Comparison of ENCODE assay signal across 10 cellular contexts in the genomic region with DNA sequence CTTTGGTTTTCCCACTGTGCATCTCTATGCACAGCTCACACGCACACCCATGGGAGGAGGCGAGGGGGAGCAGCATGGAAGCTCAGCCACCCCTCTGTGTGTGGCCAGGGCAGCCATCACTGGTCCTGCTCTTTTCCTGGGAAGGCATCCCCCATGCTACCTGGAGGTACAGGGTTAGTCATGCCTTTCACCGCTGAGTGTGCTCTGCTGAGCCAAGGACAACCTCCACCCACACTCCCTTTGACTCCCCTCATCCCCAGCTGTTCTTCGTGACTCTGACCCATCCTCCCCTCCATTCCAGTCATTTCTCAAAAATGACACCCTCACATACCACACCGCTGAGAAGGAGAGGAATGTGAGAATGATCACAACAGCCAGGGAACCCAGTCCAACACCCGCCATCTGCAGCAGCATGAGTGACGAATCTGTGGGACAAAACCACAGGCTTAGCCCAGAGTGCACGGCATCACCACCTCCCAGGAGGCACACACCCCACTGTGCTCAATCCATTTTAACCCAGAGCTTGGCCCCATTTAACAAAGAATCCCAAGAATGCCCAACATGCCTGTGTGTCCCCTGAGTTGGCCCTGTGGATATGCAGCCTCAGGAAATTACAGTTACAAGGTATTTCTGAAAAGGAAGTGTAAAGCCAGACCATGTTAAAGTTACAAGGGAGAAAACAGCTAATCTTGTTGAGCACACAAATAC.
A peak's percentile ranks its signal among the peaks of the same experiment; 100 is the strongest.
DNase-seq lines count a peak whose midpoint lies in the region; ATAC-seq, FAIRE-seq and TF ChIP-seq lines count a peak whose summit lies in the region.
"Had no signal": no experiment of that assay in that cellular context is flagged by ENCODE, and none has a peak within 500 bp of the region (broad histone marks: within the 10 kb centered on the region; RNA-seq: fewer than 3 reads in every experiment).

No MANE protein-coding gene starts in this region.

- no peak overlapping the region for H3K4me3 ChIP-seq in astrocyte (ENCODE audit: insufficient read depth, low read depth, low read length)
- H3K4me3 ChIP-seq: BLaER1 treated with 17β-estradiol and CSF1 and Interleukin-3, amounts not matched to agents 10 nM and 100 nM had no signal

- no peak overlapping the region for H3K27ac Mint-ChIP-seq in activated CD4-positive, alpha-beta memory T cell treated with anti-CD3 and anti-CD28 coated beads for 36 hours
- H3K27ac Mint-ChIP-seq in activated CD4-positive, alpha-beta memory T cell treated with anti-CD3 and anti-CD28 coated beads, Interleukin-2, amount 10 ng/mL, durations not matched to agents 7 days and 5 days, result no peak overlapping the region
- peak overlapping the region; percentile 95 for H3K27ac Mint-ChIP-seq in astrocyte (ENCODE audit: unreplicated experiment)
- peak overlapping the region; percentile 62 for H3K27ac Mint-ChIP-seq in stimulated activated naive B cell treated with anti-CD40 and anti-IgM and Interleukin-4, amounts not matched to agents 10 μg/mL and 1 μg/mL and 100 μg/mL, for 72 hours

- peak overlapping the region; percentile 6 for H2AFZ ChIP-seq in astrocyte (ENCODE audit: low read depth, low read length)

- no peak overlapping the region for H3K4me3 Mint-ChIP-seq in activated CD4-positive, alpha-beta memory T cell treated with anti-CD3 and anti-CD28 coated beads for 36 hours
- H3K4me3 Mint-ChIP-seq in activated CD4-positive, alpha-beta memory T cell treated with anti-CD3 and anti-CD28 coated beads, Interleukin-2, amount 10 ng/mL, durations not matched to agents 7 days and 5 days, result no peak overlapping the region
- peak overlapping the region; percentile 8 for H3K4me3 Mint-ChIP-seq in astrocyte (ENCODE audit: unreplicated experiment)
- H3K4me3 Mint-ChIP-seq in stimulated activated naive B cell treated with anti-CD40 and anti-IgM and Interleukin-4, amounts not matched to agents 10 μg/mL and 1 μg/mL and 100 μg/mL, for 72 hours, result peak overlapping the region in 1 of 2 donors; percentile 59

- no peaks in the 10 kb centered on the region for H3K36me3 ChIP-seq in astrocyte (ENCODE audit: insufficient read depth, low read length)

- no peaks in the 10 kb centered on the region for H4K20me1 ChIP-seq in astrocyte (ENCODE audit: insufficient read depth, low read length)
- H4K20me1 ChIP-seq: BLaER1 treated with 17β-estradiol and CSF1 and Interleukin-3, amounts not matched to agents 10 nM and 100 nM had no signal

- no peak for ATAC-seq in stimulated activated naive B cell treated with anti-CD40 and anti-IgM and Interleukin-4, amounts not matched to agents 10 μg/mL and 1 μg/mL and 100 μg/mL, for 72 hours (replicated peaks)
- ATAC-seq in HG02798 (IDR thresholded peaks at IDR 0.05; ENCODE audit: poor library complexity, unreplicated experiment), result no peak
- no peak for ATAC-seq in GM21526 (IDR thresholded peaks at IDR 0.05; ENCODE audit: low FRiP score, unreplicated experiment)

- H3K9ac ChIP-seq in astrocyte (ENCODE audit: low read length), result peak overlapping the region; percentile 58
- H3K9ac ChIP-seq: BLaER1 treated with 17β-estradiol and CSF1 and Interleukin-3, amounts not matched to agents 10 nM and 100 nM had no signal

- peak overlapping the region; percentile 42 for H3K4me2 ChIP-seq in astrocyte (ENCODE audit: low read length)

- peak; percentile 24 for DNase-seq in activated CD4-positive, alpha-beta memory T cell treated with anti-CD3 and anti-CD28 coated beads for 36 hours
- no peak for DNase-seq in activated CD4-positive, alpha-beta memory T cell treated with anti-CD3 and anti-CD28 coated beads, Interleukin-2, amount 10 ng/mL, durations not matched to agents 7 days and 5 days
- DNase-seq in astrocyte (ENCODE audit: low read depth) (peak; percentile 100), iPS DF 4.7 (ENCODE audit: extremely low read depth, low spot score) (peak; percentile 51), NCI-H748 treated with DMSO at 0.1 percent for 48 hours (lab: John Stamatoyannopoulos, UW) (no peak)
- DNase-seq in stimulated activated naive B cell treated with anti-CD40 and anti-IgM and Interleukin-4, amounts not matched to agents 10 μg/mL and 1 μg/mL and 100 μg/mL, for 72 hours, result no peak

- peaks cover 1% of the 10 kb centered on the region for H3K27me3 Mint-ChIP-seq in activated CD4-positive, alpha-beta memory T cell treated with anti-CD3 and anti-CD28 coated beads for 36 hours
- H3K27me3 Mint-ChIP-seq in activated CD4-positive, alpha-beta memory T cell treated with anti-CD3 and anti-CD28 coated beads, Interleukin-2, amount 10 ng/mL, durations not matched to agents 7 days and 5 days, result no peaks in the 10 kb centered on the region
- no peaks in the 10 kb centered on the region for H3K27me3 Mint-ChIP-seq in astrocyte (ENCODE audit: low read depth, unreplicated experiment)
- H3K27me3 Mint-ChIP-seq in stimulated activated naive B cell treated with anti-CD40 and anti-IgM and Interleukin-4, amounts not matched to agents 10 μg/mL and 1 μg/mL and 100 μg/mL, for 72 hours, result no peaks in the 10 kb centered on the region

- H3K79me2 ChIP-seq in astrocyte (ENCODE audit: insufficient read depth, low read length), result no peaks in the 10 kb centered on the region

- no peaks in the 10 kb centered on the region for H3K9me3 Mint-ChIP-seq in activated CD4-positive, alpha-beta memory T cell treated with anti-CD3 and anti-CD28 coated beads for 36 hours
- H3K9me3 Mint-ChIP-seq in activated CD4-positive, alpha-beta memory T cell treated with anti-CD3 and anti-CD28 coated beads, Interleukin-2, amount 10 ng/mL, durations not matched to agents 7 days and 5 days, result no peaks in the 10 kb centered on the region
- H3K9me3 Mint-ChIP-seq in astrocyte (ENCODE audit: unreplicated experiment), result no peaks in the 10 kb centered on the region
- H3K9me3 Mint-ChIP-seq in stimulated activated naive B cell treated with anti-CD40 and anti-IgM and Interleukin-4, amounts not matched to agents 10 μg/mL and 1 μg/mL and 100 μg/mL, for 72 hours, result peaks cover 4 to 7% of the 10 kb centered on the region in 2 donors

- peak overlapping the region; percentile 89 for H3K27ac ChIP-seq in astrocyte (ENCODE audit: low read depth, low read length)
- H3K27ac ChIP-seq: BLaER1 treated with 17β-estradiol and CSF1 and Interleukin-3, amounts not matched to agents 10 nM and 100 nM had no signal

- H3K27me3 ChIP-seq in astrocyte (ENCODE audit: insufficient read depth, low read length), result no peaks in the 10 kb centered on the region
- H3K27me3 ChIP-seq: BLaER1 treated with 17β-estradiol and CSF1 and Interleukin-3, amounts not matched to agents 10 nM and 100 nM had no signal

- POLR2A ChIA-PET in activated CD4-positive, alpha-beta memory T cell treated with anti-CD3 and anti-CD28 coated beads for 36 hours (lab: Charles Lee), result no interaction called here
- POLR2A ChIA-PET in activated CD4-positive, alpha-beta memory T cell treated with anti-CD3 and anti-CD28 coated beads, Interleukin-2, amount 10 ng/mL, durations not matched to agents 7 days and 5 days (lab: Charles Lee), result interaction anchor here (1.2 kb wide), 1 partner anchor 145 kb away, joined by 3 read pairs; the partner anchor contains the start of gene UGCG

- peak; percentile 87 for FAIRE-seq in astrocyte (lab: Jason Lieb, UNC)
- FAIRE-seq: islet of Langerhans had no signal

- peaks cover 27% of the 10 kb centered on the region for H3K4me1 Mint-ChIP-seq in activated CD4-positive, alpha-beta memory T cell treated with anti-CD3 and anti-CD28 coated beads for 36 hours (ENCODE audit: low read depth)
- peaks cover 34% of the 10 kb centered on the region for H3K4me1 Mint-ChIP-seq in activated CD4-positive, alpha-beta memory T cell treated with anti-CD3 and anti-CD28 coated beads, Interleukin-2, amount 10 ng/mL, durations not matched to agents 7 days and 5 days
- H3K4me1 Mint-ChIP-seq in astrocyte (ENCODE audit: low read depth, unreplicated experiment), result peaks cover 63% of the 10 kb centered on the region
- peaks cover 33 to 84% of the 10 kb centered on the region in 2 donors for H3K4me1 Mint-ChIP-seq in stimulated activated naive B cell treated with anti-CD40 and anti-IgM and Interleukin-4, amounts not matched to agents 10 μg/mL and 1 μg/mL and 100 μg/mL, for 72 hours

- H3K4me1 ChIP-seq in astrocyte (ENCODE audit: insufficient read depth, low read length), result peaks cover 53% of the 10 kb centered on the region

- H3K36me3 Mint-ChIP-seq in activated CD4-positive, alpha-beta memory T cell treated with anti-CD3 and anti-CD28 coated beads for 36 hours, result peaks cover 3% of the 10 kb centered on the region
- peaks cover 57% of the 10 kb centered on the region for H3K36me3 Mint-ChIP-seq in activated CD4-positive, alpha-beta memory T cell treated with anti-CD3 and anti-CD28 coated beads, Interleukin-2, amount 10 ng/mL, durations not matched to agents 7 days and 5 days (ENCODE audit: low read depth)
- no peaks in the 10 kb centered on the region for H3K36me3 Mint-ChIP-seq in astrocyte (ENCODE audit: low read depth, unreplicated experiment)
- peaks cover 30 to 45% of the 10 kb centered on the region in 2 donors for H3K36me3 Mint-ChIP-seq in stimulated activated naive B cell treated with anti-CD40 and anti-IgM and Interleukin-4, amounts not matched to agents 10 μg/mL and 1 μg/mL and 100 μg/mL, for 72 hours

- CTCF ChIA-PET in activated CD4-positive, alpha-beta memory T cell treated with anti-CD3 and anti-CD28 coated beads for 36 hours (lab: Charles Lee), result interaction anchor here (1.0 to 1.3 kb wide), 2 partner anchors 15 to 33 kb away, joined by 3 to 4 read pairs; no protein-coding TSS in a partner anchor
- CTCF ChIA-PET in activated CD4-positive, alpha-beta memory T cell treated with anti-CD3 and anti-CD28 coated beads, Interleukin-2, amount 10 ng/mL, durations not matched to agents 7 days and 5 days (lab: Charles Lee), result no interaction called here

- TF ChIP-seq CTCF in astrocyte (IDR thresholded peaks at IDR 0.05; ENCODE audit: insufficient read depth, low read depth, low read length), result no peak

- intact Hi-C loops in activated CD4-positive, alpha-beta memory T cell treated with anti-CD3 and anti-CD28 coated beads for 36 hours (cut with micrococcal nuclease), result no loop called here

- no peaks in the 10 kb centered on the region for H3K9me3 ChIP-seq in astrocyte (ENCODE audit: insufficient read depth, low read depth, low read length)

Comparison
In these comparisons a context has a peak if more than half of its experiments do, and no peak if none do; other contexts are left out.
1. DNase-seq: peak in activated CD4-positive, alpha-beta memory T cell treated with anti-CD3 and anti-CD28 coated beads for 36 hours (single experiment), astrocyte (single experiment) and iPS DF 4.7 (single experiment); none in activated CD4-positive, alpha-beta memory T cell treated with anti-CD3 and anti-CD28 coated beads, Interleukin-2, amount 10 ng/mL, durations not matched to agents 7 days and 5 days (single experiment), stimulated activated naive B cell treated with anti-CD40 and anti-IgM and Interleukin-4, amounts not matched to agents 10 μg/mL and 1 μg/mL and 100 μg/mL, for 72 hours (single experiment) and NCI-H748 treated with DMSO at 0.1 percent for 48 hours (single experiment).
2. H3K27ac Mint-ChIP-seq: peak in astrocyte (single experiment) and stimulated activated naive B cell treated with anti-CD40 and anti-IgM and Interleukin-4, amounts not matched to agents 10 μg/mL and 1 μg/mL and 100 μg/mL, for 72 hours (single experiment); none in activated CD4-positive, alpha-beta memory T cell treated with anti-CD3 and anti-CD28 coated beads for 36 hours (single experiment) and activated CD4-positive, alpha-beta memory T cell treated with anti-CD3 and anti-CD28 coated beads, Interleukin-2, amount 10 ng/mL, durations not matched to agents 7 days and 5 days (single experiment).